Comparison of ENCODE assay signal across 26 cellular contexts in genomic region chr9:13111778-13112177, GRCh38.
"Had no signal": no experiment of that assay in that cellular context is flagged by ENCODE, and none has a peak within 500 bp of the region (broad histone marks: within the 10 kb centered on the region; RNA-seq: fewer than 3 reads in every experiment).

No MANE protein-coding gene starts in this region.

- H3K9ac ChIP-seq: SK-N-SH had no signal

- H3K9me2 ChIP-seq: SK-N-SH had no signal

- H3K4me1 ChIP-seq: Peyer's patch had no signal

- H3K4me2 ChIP-seq: SK-N-SH had no signal

- H3K27me3 ChIP-seq: brain microvascular endothelial cell, Peyer's patch, SJSA1 had no signal

- H3K9me3 ChIP-seq: Peyer's patch, SJSA1, SK-N-SH had no signal

- DNase-seq: activated CD4-positive, alpha-beta T cell treated with anti-CD3 and anti-CD28 coated beads for 36 hours; activated CD4-positive, alpha-beta T cell treated with anti-CD3 and anti-CD28 coated beads, Interleukin-2, amount 10 ng/mL, durations not matched to agents 7 days and 5 days; activated CD4-positive, alpha-beta T cell treated with anti-CD3 and anti-CD28 coated beads, Interleukin-2, amount 50 U/mL, for 48 hours; activated CD8-positive, alpha-beta T cell treated with anti-CD3 and anti-CD28 coated beads, Interleukin-2, amount 10 ng/mL, durations not matched to agents 7 days and 5 days; activated gamma-delta T cell; activated naive CD4-positive, alpha-beta T cell treated with Interleukin-2 at 50 U/mL for 16 hours; activated naive CD8-positive, alpha-beta T cell treated with anti-CD3 and anti-CD28 coated beads, Interleukin-2, amount 10 ng/mL, durations not matched to agents 7 days and 5 days; activated T-cell treated with anti-CD3 and anti-CD28 coated beads, Interleukin-2, amount 50 U/mL, for 24 hours; amniotic stem cell; aorta; brain microvascular endothelial cell; central memory CD4-positive, alpha-beta T cell; Karpas-422; KBM-7; NCI-H1048; NCI-H1436; NCI-H1930; NCI-H748 treated with DMSO at 0.1 percent for 48 hours; NK-92 treated with Interleukin-12 subunit alpha and Interleukin-12 subunit beta, amount 100 ng/mL, for 24 hours; PC-3; Peyer's patch; RPMI8226; SK-N-SH had no signal

- ATAC-seq: activated CD4-positive, alpha-beta T cell treated with anti-CD3 and anti-CD28 coated beads for 36 hours; activated CD4-positive, CD25-positive, alpha-beta regulatory T cell treated with anti-CD3 and anti-CD28 coated beads, Interleukin-2, amount 50 U/mL, for 24 hours; activated CD8-positive, alpha-beta T cell treated with anti-CD3 and anti-CD28 coated beads, Interleukin-2, amount 10 ng/mL, durations not matched to agents 7 days and 5 days; PC-3; WTC11 had no signal

- H3K36me3 ChIP-seq: SJSA1 had no signal

- H3K4me3 ChIP-seq: Peyer's patch, SJSA1 had no signal

- H3K27ac ChIP-seq: brain microvascular endothelial cell, Peyer's patch, SJSA1 had no signal
